ENCODE assay signal across 1 cellular context in genomic region chr19:55050749-55051532, GRCh38.
TF ChIP-seq lines count a peak whose summit lies in the region.

No MANE protein-coding gene starts in this region.

TF ChIP-seq in K562, 482 proteins besides CTCF, POLR2A, EP300 and RAD21:
- TF ChIP-seq POLR2G (IDR thresholded peaks at IDR 0.05; ENCODE audit: low read depth, low read length): peak; percentile 62
- TF ChIP-seq ETS2 (tag; IDR thresholded peaks at IDR 0.05; ENCODE audit: borderline replicate concordance, poor library complexity, severe bottlenecking): no peak
- no peak for TF ChIP-seq ZNF589 (CRISPR knock-in tag; IDR thresholded peaks at IDR 0.05; ENCODE audit: low read depth)
- no peak for TF ChIP-seq SUPT5H (IDR thresholded peaks at IDR 0.05)
- no peak for TF ChIP-seq THAP12 (CRISPR knock-in tag; IDR thresholded peaks at IDR 0.05)
- TF ChIP-seq RBM22 (IDR thresholded peaks at IDR 0.05; ENCODE audit: low read depth, low read length, poor library complexity, severe bottlenecking): peak; percentile 84
- TF ChIP-seq RBFOX2 (IDR thresholded peaks at IDR 0.05; ENCODE audit: low read depth, low read length): peak; percentile 58
- TF ChIP-seq ZNF395 (CRISPR knock-in tag; IDR thresholded peaks at IDR 0.05): no peak
- no peak for TF ChIP-seq HDAC3 (IDR thresholded peaks at IDR 0.05; ENCODE audit: borderline replicate concordance, partially characterized antibody)
